ENCODE assay signal across 9 cellular contexts in the genomic region with DNA sequence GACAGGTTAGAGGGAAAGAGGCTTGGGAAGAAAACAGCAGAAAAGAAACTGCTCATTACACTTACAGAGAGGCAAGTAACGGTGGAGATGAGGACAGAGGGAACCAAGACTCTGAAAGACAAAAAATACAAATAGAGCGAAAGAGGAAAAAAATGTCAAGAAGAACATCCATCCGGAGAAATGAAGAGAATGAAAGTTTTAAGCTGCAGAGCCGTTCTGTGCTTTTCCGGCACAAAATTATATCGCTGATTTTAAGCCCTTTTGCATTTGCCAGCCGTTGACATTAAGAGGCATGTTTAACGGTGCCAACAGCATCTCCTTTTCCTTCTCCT. TPM values are rescaled to one million over a fixed set of nuclear protein-coding genes. Genes with fewer than 3 reads are reported as not detected.
DNase-seq lines count a peak whose midpoint lies in the region; ATAC-seq and TF ChIP-seq lines count a peak whose summit lies in the region.
"Had no signal": no experiment of that assay in that cellular context is flagged by ENCODE, and none has a peak within 500 bp of the region (broad histone marks: within the 10 kb centered on the region; RNA-seq: fewer than 3 reads in every experiment).

No MANE protein-coding gene starts in this region.

- in situ Hi-C loops in astrocyte of the spinal cord (cut with HindIII; ENCODE audit: low sequenced_read_pairs) = no loop called here

- H3K27me3 ChIP-seq in lung (ENCODE audit: control insufficient read depth, insufficient read depth) = peaks cover 2% of the 10 kb centered on the region
- no peaks in the 10 kb centered on the region for H3K27me3 ChIP-seq in thoracic aorta (replicated peaks; ENCODE audit: insufficient read depth)

- intact Hi-C loops in left colon (cut with DNase I, micrococcal nuclease) = no loop called here

- H3K36me3 ChIP-seq in lung (ENCODE audit: control insufficient read depth in 2 of 2, insufficient read depth in 2 of 2, low read length in 2 of 2) = no peaks in the 10 kb centered on the region
- H3K36me3 ChIP-seq in thoracic aorta = no peaks in the 10 kb centered on the region

- no peak for DNase-seq in activated T-cell treated with anti-CD3 and anti-CD28 coated beads, Interleukin-2, amount 50 U/mL, for 24 hours
- DNase-seq in activated T-cell treated with anti-CD3 and anti-CD28 coated beads for 4 hours (no peak), astrocyte of the spinal cord (ENCODE audit: low read depth, low spot score) (no peak), lung (ENCODE audit: low spot score) (no peak), thoracic aorta (ENCODE audit: low spot score) (no peak), left colon (no peak), HuH-7.5 (ENCODE audit: low spot score) (no peak)

- peaks cover 91% of the 10 kb centered on the region for H3K27me3 Mint-ChIP-seq in activated T-cell treated with anti-CD3 and anti-CD28 coated beads, Interleukin-2, amount 50 U/mL, for 24 hours

- H3K4me1 ChIP-seq in lung (ENCODE audit: control insufficient read depth in 2 of 2, insufficient read depth in 2 of 2, low read length in 2 of 2) = peaks cover 14 to 31% of the 10 kb centered on the region in 2 donors
- H3K4me1 ChIP-seq in thoracic aorta (ENCODE audit: control insufficient read depth in 1 of 2, low read depth in 2 of 2) = peaks cover 0 to 12% of the 10 kb centered on the region in 2 donors

- H3K9me3 ChIP-seq in lung (ENCODE audit: control insufficient read depth in 2 of 2, insufficient read depth in 1 of 2, low read length in 1 of 2) = peaks cover 0 to 16% of the 10 kb centered on the region in 2 donors
- H3K9me3 ChIP-seq in thoracic aorta = no peaks in the 10 kb centered on the region

- H3K27ac Mint-ChIP-seq in activated T-cell treated with anti-CD3 and anti-CD28 coated beads, Interleukin-2, amount 50 U/mL, for 24 hours = peak overlapping the region; percentile 52

- H3K4me3 ChIP-seq in astrocyte of the spinal cord (ENCODE audit: low read depth, low read length) (peak overlapping the region; percentile 65), lung (peak overlapping the region; percentile 6), thoracic aorta (peak overlapping the region; percentile 80)

- H3K4me1 Mint-ChIP-seq in activated T-cell treated with anti-CD3 and anti-CD28 coated beads, Interleukin-2, amount 50 U/mL, for 24 hours (ENCODE audit: low read depth) = peaks cover 22% of the 10 kb centered on the region

- no peak overlapping the region for H3K27ac ChIP-seq in lung (ENCODE audit: low read depth in 1 of 2, low read length in 1 of 2)
- H3K27ac ChIP-seq in thoracic aorta = peak overlapping the region; percentile 80 to 86

- H3K9me3 Mint-ChIP-seq in activated T-cell treated with anti-CD3 and anti-CD28 coated beads, Interleukin-2, amount 50 U/mL, for 24 hours = no peaks in the 10 kb centered on the region

- peak overlapping the region; percentile 31 for H3K4me3 Mint-ChIP-seq in activated T-cell treated with anti-CD3 and anti-CD28 coated beads, Interleukin-2, amount 50 U/mL, for 24 hours

- WGBS in lung, 2 donors = 3 to 4% methylated on average over 8 of the region's 8 CpGs

- no peaks in the 10 kb centered on the region for H3K36me3 Mint-ChIP-seq in activated T-cell treated with anti-CD3 and anti-CD28 coated beads, Interleukin-2, amount 50 U/mL, for 24 hours (ENCODE audit: low read depth)

- no peak for ATAC-seq in lung (ENCODE audit: insufficient read depth, low FRiP score)
- no peak for ATAC-seq in thoracic aorta (ENCODE audit: insufficient number of reproducible peaks, low FRiP score, low read depth)
- no peak for ATAC-seq in left colon
- ATAC-seq in HG02840 (IDR thresholded peaks at IDR 0.05; ENCODE audit: low FRiP score, unreplicated experiment) = no peak

- TF ChIP-seq CTCF in astrocyte of the spinal cord (IDR thresholded peaks at IDR 0.05; ENCODE audit: low read depth, low read length) (no peak), lung (IDR thresholded peaks at IDR 0.05; ENCODE audit: control extremely low read depth, extremely low read depth) (no peak), thoracic aorta (IDR thresholded peaks at IDR 0.05) (no peak)

RNA-seq across cellular contexts. Expression of gene PCDH10, which starts 0.2 kb away (rescaled TPM):
- total RNA-seq in lung (1 to 10 TPM; 1.2 to 1.7 TPM), thoracic aorta (10 to 100 TPM; 51.4 to 70.8 TPM), left colon (under 1 TPM; 0.12 to 0.89 TPM)
- under 1 TPM; 0.08 to 0.14 TPM for polyA plus RNA-seq in lung
- total RNA-seq: T-helper 2 cell treated with Interferon-gamma antibody and Interleukin-4, amounts not matched to agents 100 ng/mL and 5 ng/mL, for 36 hours had no signal

Comparison
In these comparisons a context has a peak if more than half of its experiments do, and no peak if none do; other contexts are left out.
1. H3K4me3 ChIP-seq: peak in every context shown above with its lines; median percentile 80 in thoracic aorta; 65 in astrocyte of the spinal cord; 6 in lung.
2. H3K27ac ChIP-seq: peak in thoracic aorta (2 of 2); none in lung (0 of 2).
3. RNA of gene PCDH10, which starts 0.2 kb away (total RNA-seq): 51.4 to 70.8 TPM in thoracic aorta; 1.2 to 1.7 TPM in lung and 0.12 to 0.89 TPM in left colon; every median in the first group is over 10 times any median in the second.